ENCODE assay signal across 16 cellular contexts in genomic region chr6:56709650-56710049, GRCh38.
DNase-seq lines count a peak whose midpoint lies in the region; ATAC-seq and TF ChIP-seq lines count a peak whose summit lies in the region.
"Had no signal": no experiment of that assay in that cellular context is flagged by ENCODE, and none has a peak within 500 bp of the region (broad histone marks: within the 10 kb centered on the region; RNA-seq: fewer than 3 reads in every experiment).

No MANE protein-coding gene starts in this region.

- no peak for TF ChIP-seq CTCF in RWPE2 (IDR thresholded peaks at IDR 0.05; ENCODE audit: poor library complexity, severe bottlenecking)

- H3K4me2 ChIP-seq in skeletal muscle satellite cell (ENCODE audit: low read length) = peak overlapping the region; percentile 65

- ATAC-seq in RWPE2 (ENCODE audit: low read depth) = no peak
- no peak for ATAC-seq in HG02571 (IDR thresholded peaks at IDR 0.05; ENCODE audit: unreplicated experiment)
- ATAC-seq: activated CD4-positive, alpha-beta T cell treated with anti-CD3 and anti-CD28 coated beads for 36 hours; naive thymus-derived CD8-positive, alpha-beta T cell; T-cell had no signal

- H3K9me3 ChIP-seq in RWPE2 (ENCODE audit: severe bottlenecking) (no peaks in the 10 kb centered on the region), iPS-18a (ENCODE audit: control insufficient read depth, low read depth, low read length) (no peaks in the 10 kb centered on the region), skeletal muscle satellite cell (replicated peaks; ENCODE audit: low read length) (no peaks in the 10 kb centered on the region)
- H3K9me3 ChIP-seq: colonic mucosa, MG63 had no signal

- DNase-seq in H7 = peak; percentile 32
- DNase-seq in RWPE2 (ENCODE audit: low spot score) = no peak
- no peak for DNase-seq in activated naive CD4-positive, alpha-beta T cell treated with anti-CD3 and anti-CD28 coated beads, Interleukin-2, amount 50 U/mL, for 16 hours
- no peak for DNase-seq in activated CD4-positive, alpha-beta T cell treated with anti-CD3 and anti-CD28 coated beads for 48 hours
- no peak for DNase-seq in activated CD4-positive, alpha-beta T cell treated with anti-CD3 and anti-CD28 coated beads, Interleukin-2, amount 50 U/mL, for 1 hour
- DNase-seq: activated CD4-positive, alpha-beta T cell treated with anti-CD3 and anti-CD28 coated beads for 36 hours; activated naive CD8-positive, alpha-beta T cell treated with anti-CD3 and anti-CD28 coated beads, Interleukin-2, amount 10 ng/mL, durations not matched to agents 7 days and 5 days; colonic mucosa; MG63; NCI-H1436 treated with DMSO at 0.1 percent for 48 hours; stimulated activated CD4-positive, alpha-beta T cell treated with anti-CD3 and anti-CD28 coated beads, Interleukin-2, amount 100 ng/mL, for 48 hours; T-cell had no signal

- H3K27ac ChIP-seq in RWPE2 (ENCODE audit: poor library complexity, severe bottlenecking) (peak overlapping the region; percentile 72), iPS-18a (ENCODE audit: low read length) (no peak overlapping the region)
- H3K27ac ChIP-seq: colonic mucosa had no signal

- no peaks in the 10 kb centered on the region for H3K27me3 ChIP-seq in H7 (ENCODE audit: control insufficient read depth, insufficient read depth, low read length)
- H3K27me3 ChIP-seq in RWPE2 (ENCODE audit: insufficient read depth, poor library complexity, severe bottlenecking) = no peaks in the 10 kb centered on the region
- no peaks in the 10 kb centered on the region for H3K27me3 ChIP-seq in iPS-18a (ENCODE audit: control insufficient read depth, insufficient read depth, low read length)
- no peaks in the 10 kb centered on the region for H3K27me3 ChIP-seq in skeletal muscle satellite cell (ENCODE audit: control insufficient read depth, insufficient read depth, low read length)
- H3K27me3 ChIP-seq: colonic mucosa, MG63 had no signal

- H3K9ac ChIP-seq in iPS-18a (ENCODE audit: low read length) = no peak overlapping the region
- H3K9ac ChIP-seq in skeletal muscle satellite cell (ENCODE audit: low read depth, low read length) = peak overlapping the region; percentile 66

- no peaks in the 10 kb centered on the region for H3K36me3 ChIP-seq in H7 (replicated peaks; ENCODE audit: control insufficient read depth, insufficient read depth, low read length)
- H3K36me3 ChIP-seq in RWPE2 (ENCODE audit: low read depth) = no peaks in the 10 kb centered on the region
- H3K36me3 ChIP-seq in iPS-18a (ENCODE audit: control insufficient read depth, low read depth, low read length) = no peaks in the 10 kb centered on the region
- no peaks in the 10 kb centered on the region for H3K36me3 ChIP-seq in skeletal muscle satellite cell (ENCODE audit: insufficient read depth, low read length)
- H3K36me3 ChIP-seq: colonic mucosa, MG63 had no signal

- H3K4me3 ChIP-seq in H7 (ENCODE audit: insufficient read depth, low read depth, low read length) (no peak overlapping the region), RWPE2 (ENCODE audit: severe bottlenecking) (no peak overlapping the region), iPS-18a (ENCODE audit: low read length) (peak overlapping the region; percentile 4), skeletal muscle satellite cell (ENCODE audit: low read length) (no peak overlapping the region)
- H3K4me3 ChIP-seq: colonic mucosa, MG63 had no signal

- H3K4me1 ChIP-seq in RWPE2 (ENCODE audit: insufficient read depth, poor library complexity, severe bottlenecking) = peaks cover 44% of the 10 kb centered on the region
- peaks cover 32% of the 10 kb centered on the region for H3K4me1 ChIP-seq in iPS-18a (ENCODE audit: control insufficient read depth, low read depth, low read length)
- H3K4me1 ChIP-seq in skeletal muscle satellite cell (ENCODE audit: control insufficient read depth, insufficient read depth, low read length) = peaks cover 53% of the 10 kb centered on the region
- H3K4me1 ChIP-seq: colonic mucosa had no signal
